ENCODE assay signal across 9 cellular contexts in genomic region chr13:39765801-39766463, GRCh38.
DNase-seq lines count a peak whose midpoint lies in the region; ATAC-seq, FAIRE-seq and TF ChIP-seq lines count a peak whose summit lies in the region.
"Had no signal": no experiment of that assay in that cellular context is flagged by ENCODE, and none has a peak within 500 bp of the region (broad histone marks: within the 10 kb centered on the region; RNA-seq: fewer than 3 reads in every experiment).

No MANE protein-coding gene starts in this region.

- H3K27ac ChIP-seq in keratinocyte (ENCODE audit: control insufficient read depth, insufficient read depth, low read length) (no peak overlapping the region), stomach (no peak overlapping the region)
- H3K27ac ChIP-seq: KMS-11 had no signal

- no peak overlapping the region for H3K9ac ChIP-seq in keratinocyte (ENCODE audit: control insufficient read depth, extremely low read depth, insufficient read depth, low read length)
- H3K9ac ChIP-seq: KMS-11 had no signal

- no peak overlapping the region for H2AFZ ChIP-seq in keratinocyte (ENCODE audit: control insufficient read depth, low read length)

- H3K4me1 ChIP-seq in keratinocyte (ENCODE audit: control insufficient read depth, extremely low read depth, insufficient read depth, low read length) (peaks cover 5% of the 10 kb centered on the region), stomach (peaks cover 0 to 17% (median 9%) of the 10 kb centered on the region in 4 donors)

- H3K9me1 ChIP-seq in keratinocyte (ENCODE audit: control insufficient read depth, extremely low read depth, insufficient read depth, low read length): no peaks in the 10 kb centered on the region

- H3K4me3 Mint-ChIP-seq in immature natural killer cell: no peak overlapping the region

- peaks cover 21 to 28% of the 10 kb centered on the region in 2 donors for H3K4me1 Mint-ChIP-seq in immature natural killer cell

- dilution Hi-C loops in keratinocyte (cut with MboI; ENCODE audit: extremely low pct_ligation_motif_present, low sequenced_read_pairs): no loop called here

- DNase-seq in NCI-H2171 treated with DMSO at 0.1 percent for 48 hours (lab: John Stamatoyannopoulos, UW): peak; percentile 96
- DNase-seq in anterior cingulate cortex (lab: John Stamatoyannopoulos, UW): peak in 56 of 58 donors; percentile 12 to 95 (median 70)
- no peak for DNase-seq in keratinocyte (ENCODE audit: low read depth, low spot score)
- DNase-seq in stomach: peak; percentile 46
- no peak for DNase-seq in SKM-1 (lab: John Stamatoyannopoulos, UW; ENCODE audit: unreplicated experiment)
- no peak for DNase-seq in immature natural killer cell

- intact Hi-C loops in stomach (cut with DNase I; ENCODE audit: low total_unique reads): no loop called here

- peak; percentile 60 for FAIRE-seq in keratinocyte (lab: Jason Lieb, UNC)

- peak; percentile 54 for ATAC-seq in GM18868 (IDR thresholded peaks at IDR 0.05; ENCODE audit: unreplicated experiment)
- ATAC-seq in HG03520 (IDR thresholded peaks at IDR 0.05; ENCODE audit: unreplicated experiment): no peak

- no peak overlapping the region for H3K27ac Mint-ChIP-seq in immature natural killer cell

- TF ChIP-seq POLR2A in stomach (IDR thresholded peaks at IDR 0.05): no peak

- no peak for TF ChIP-seq EP300 in stomach (IDR thresholded peaks at IDR 0.05)

- H3K36me3 ChIP-seq in keratinocyte (ENCODE audit: control insufficient read depth in 2 of 2, extremely low read depth in 1 of 2, insufficient read depth in 2 of 2, low read length in 2 of 2) (no peaks in the 10 kb centered on the region), stomach (no peaks in the 10 kb centered on the region)

- H3K4me3 ChIP-seq in keratinocyte (ENCODE audit: control insufficient read depth in 2 of 3, extremely low read depth in 1 of 3, insufficient read depth in 2 of 3, low read depth in 1 of 3, low read length in 3 of 3): no peak overlapping the region
- no peak overlapping the region for H3K4me3 ChIP-seq in stomach

- H3K9me3 ChIP-seq in keratinocyte (ENCODE audit: control insufficient read depth, low read depth, low read length) (no peaks in the 10 kb centered on the region), stomach (no peaks in the 10 kb centered on the region)

- H3K36me3 Mint-ChIP-seq in immature natural killer cell: peaks cover 0 to 7% (median 4%) of the 10 kb centered on the region in 3 donors

- TF ChIP-seq CTCF in keratinocyte (optimal IDR thresholded peaks at IDR 0.05 in 1 of 3, IDR thresholded peaks at IDR 0.05 in 1 of 3, conservative IDR thresholded peaks at IDR 0.05 in 1 of 3; ENCODE audit: extremely low read depth in 1 of 3, insufficient read depth in 2 of 3, low read length in 3 of 3): peak; percentile 41 to 72 (median 69)
- peak in 2 of 7 experiments; percentile 10 to 13 for TF ChIP-seq CTCF in stomach (IDR thresholded peaks at IDR 0.05)

- peaks cover 0 to 1% (median 0%) of the 10 kb centered on the region in 3 donors for H3K27me3 Mint-ChIP-seq in immature natural killer cell (ENCODE audit: low read depth in 3 of 3)

- H3K79me2 ChIP-seq in keratinocyte (ENCODE audit: control insufficient read depth, insufficient read depth, low read length): no peaks in the 10 kb centered on the region

- no peaks in the 10 kb centered on the region for H4K20me1 ChIP-seq in keratinocyte (ENCODE audit: control insufficient read depth, extremely low read depth, insufficient read depth, low read length)

- H3K9me3 Mint-ChIP-seq in immature natural killer cell: no peaks in the 10 kb centered on the region

- no peaks in the 10 kb centered on the region for H3K27me3 ChIP-seq in keratinocyte (ENCODE audit: control insufficient read depth, extremely low read depth, insufficient read depth, low read length)
- H3K27me3 ChIP-seq in stomach: no peaks in the 10 kb centered on the region

- 25 to 32% (median 28%) methylated on average over 2 of the region's 2 CpGs for WGBS in stomach, 5 donors

- H3K4me2 ChIP-seq in keratinocyte (ENCODE audit: control insufficient read depth, extremely low read depth, insufficient read depth, low read depth, low read length): no peak overlapping the region
- H3K4me2 ChIP-seq: KMS-11 had no signal

Comparison
In these comparisons a context has a peak if more than half of its experiments do, and no peak if none do; other contexts are left out.
1. DNase-seq: peak in NCI-H2171 treated with DMSO at 0.1 percent for 48 hours (single experiment), anterior cingulate cortex (56 of 58) and stomach (single experiment); none in keratinocyte (single experiment), SKM-1 (single experiment) and immature natural killer cell (0 of 3).